24 cellular contexts compared by ENCODE assay signal in genomic region chr10:28793482-28793881, GRCh38.
"Had no signal": no experiment of that assay in that cellular context is flagged by ENCODE, and none has a peak within 500 bp of the region (broad histone marks: within the 10 kb centered on the region; RNA-seq: fewer than 3 reads in every experiment).

No MANE protein-coding gene starts in this region.

- H3K4me3 ChIP-seq: body of pancreas, cardiac muscle cell, heart right ventricle, lower lobe of right lung, right lobe of liver, smooth muscle cell, stomach, suprapubic skin, tibial nerve had no signal

- H3K4me1 ChIP-seq: lower lobe of right lung, suprapubic skin had no signal

- H3K27me3 ChIP-seq: body of pancreas, cardiac muscle cell, heart right ventricle, right lobe of liver, stomach, suprapubic skin, tibial nerve had no signal

- H3K9me3 ChIP-seq: body of pancreas, heart right ventricle, lower lobe of right lung, right lobe of liver, stomach, suprapubic skin, tibial nerve had no signal

- ATAC-seq: activated CD8-positive, alpha-beta T cell treated with anti-CD3 and anti-CD28 coated beads, Interleukin-2, amount 10 ng/mL, durations not matched to agents 7 days and 5 days; body of pancreas; heart right ventricle; lower lobe of right lung; naive thymus-derived CD4-positive, alpha-beta T cell; right lobe of liver; stimulated activated memory B cell treated with anti-CD40 and anti-IgM and Interleukin-4, amounts not matched to agents 10 μg/mL and 1 μg/mL and 100 μg/mL, for 72 hours had no signal

- DNase-seq: activated CD4-positive, alpha-beta T cell treated with anti-CD3 and anti-CD28 coated beads, Interleukin-2, amount 10 ng/mL, durations not matched to agents 7 days and 5 days; activated CD4-positive, CD25-positive, alpha-beta regulatory T cell treated with anti-CD3 and anti-CD28 coated beads, Interleukin-2, amount 50 U/mL, for 72 hours; activated CD8-positive, alpha-beta T cell treated with anti-CD3 and anti-CD28 coated beads, Interleukin-2, amount 10 ng/mL, durations not matched to agents 7 days and 5 days; activated gamma-delta T cell treated with Interleukin-2 at 50 U/mL for 16 hours; activated T-cell treated with anti-CD3 and anti-CD28 coated beads, Interleukin-2, amount 50 U/mL, for 1 hour; anterior cingulate cortex; body of pancreas; effector CD4-positive, alpha-beta T cell; foreskin fibroblast; heart right ventricle; lower lobe of right lung; naive thymus-derived CD4-positive, alpha-beta T cell; occipital lobe; posterior cingulate gyrus; right lobe of liver; stimulated activated CD4-positive, alpha-beta T cell treated with anti-CD3 and anti-CD28 coated beads, Interleukin-15, amount 100 ng/mL, for 24 hours; stomach; T1000 had no signal

- H3K27ac ChIP-seq: body of pancreas, cardiac muscle cell, heart right ventricle, lower lobe of right lung, right lobe of liver, stomach, suprapubic skin, tibial nerve, VCaP had no signal

- H3K36me3 ChIP-seq: cardiac muscle cell, heart right ventricle, lower lobe of right lung, right lobe of liver, stomach, suprapubic skin, tibial nerve had no signal
